ENCODE assay signal across 1 cellular context in genomic region chr6:26538572-26538902, GRCh38.
TF ChIP-seq lines count a peak whose summit lies in the region.

No MANE protein-coding gene starts in this region.

TF ChIP-seq in GM12878, 131 proteins besides CTCF, POLR2A, EP300 and RAD21:
- TF ChIP-seq RBBP5 (conservative IDR thresholded peaks at IDR 0.05): 0 out of 2 replicates have a peak, but pooled peaks have one; percentile 10
- no peak for TF ChIP-seq SREBF1 (IDR thresholded peaks at IDR 0.05; ENCODE audit: low read length)
- no peak for TF ChIP-seq CREM (IDR thresholded peaks at IDR 0.05; ENCODE audit: low read depth)
- TF ChIP-seq CBFB (IDR thresholded peaks at IDR 0.05; ENCODE audit: low read depth): no peak
- TF ChIP-seq SPI1 (IDR thresholded peaks at IDR 0.05; ENCODE audit: borderline replicate concordance, insufficient read depth, low read depth, low read length): no peak
- no peak for TF ChIP-seq SMAD5 (IDR thresholded peaks at IDR 0.05; ENCODE audit: low read depth)
- TF ChIP-seq IKZF1 (conservative IDR thresholded peaks at IDR 0.05): peak; percentile 38; the same call in 1 of the 2 replicates
- TF ChIP-seq GABPA (IDR thresholded peaks at IDR 0.05; ENCODE audit: low read depth): no peak
- TF ChIP-seq CBX3 (IDR thresholded peaks at IDR 0.05; ENCODE audit: borderline replicate concordance, low read depth): no peak
- TF ChIP-seq SKIL (IDR thresholded peaks at IDR 0.05; ENCODE audit: low read depth, poor library complexity, severe bottlenecking): no peak
- no peak for TF ChIP-seq MYB (IDR thresholded peaks at IDR 0.05; ENCODE audit: borderline replicate concordance, low read depth, low read length)
- TF ChIP-seq SIN3A (IDR thresholded peaks at IDR 0.05; ENCODE audit: low read depth, low read length): no peak
- no peak for TF ChIP-seq SRF (IDR thresholded peaks at IDR 0.05; ENCODE audit: low read depth in 2 of 2, low read length in 2 of 2)
- TF ChIP-seq GATAD2B (conservative IDR thresholded peaks at IDR 0.05; ENCODE audit: low read depth): no peak; the same call in 1 of the 2 replicates
- no peak for TF ChIP-seq ZNF687 (IDR thresholded peaks at IDR 0.05)
- TF ChIP-seq NKRF (conservative IDR thresholded peaks at IDR 0.05): peak; percentile 21; the same call in 1 of the 2 replicates
- TF ChIP-seq CHD4 (IDR thresholded peaks at IDR 0.05): no peak
- TF ChIP-seq SP1 (IDR thresholded peaks at IDR 0.05; ENCODE audit: low read depth, low read length): no peak
- TF ChIP-seq NR2F1 (conservative IDR thresholded peaks at IDR 0.05): 0 out of 2 replicates have a peak, but pooled peaks have one; percentile 2
- no peak; the same call in 1 of the 2 replicates for TF ChIP-seq PKNOX1 (IDR thresholded peaks at IDR 0.05)
